ENCODE assay signal across 8 cellular contexts in the genomic region with DNA sequence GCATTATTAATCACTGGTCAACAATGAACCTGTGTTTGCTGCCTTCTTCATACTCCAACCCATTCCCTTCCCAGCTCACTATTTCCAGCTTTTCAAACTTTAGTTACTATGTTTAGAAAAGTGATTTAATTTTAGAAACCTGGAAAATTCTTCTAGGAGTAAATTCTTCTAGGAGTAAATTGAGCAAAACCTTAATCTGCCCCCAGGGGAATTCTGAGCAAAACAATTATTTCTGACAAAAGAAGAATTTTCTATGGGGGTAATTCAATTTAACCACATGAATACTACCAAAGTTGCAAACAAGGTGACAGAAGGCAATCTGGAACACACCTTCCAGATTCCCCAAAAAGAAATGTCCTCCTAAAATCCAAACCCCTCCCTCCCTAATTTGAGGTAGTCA. TPM values are rescaled to one million over a fixed set of nuclear protein-coding genes. Genes with fewer than 3 reads are reported as not detected.
DNase-seq lines count a peak whose midpoint lies in the region; ATAC-seq and TF ChIP-seq lines count a peak whose summit lies in the region.

No MANE protein-coding gene starts in this region.

- H3K4me1 Mint-ChIP-seq in activated naive CD8-positive, alpha-beta T cell treated with anti-CD3 and anti-CD28 coated beads, Interleukin-2, amount 50 U/mL, for 24 hours = peaks cover 33% of the 10 kb centered on the region
- H3K4me1 Mint-ChIP-seq in immature natural killer cell = peaks cover 25 to 50% of the 10 kb centered on the region in 2 donors

- no peaks in the 10 kb centered on the region for H3K9me2 ChIP-seq in SK-N-SH

- H3K27me3 Mint-ChIP-seq in activated naive CD8-positive, alpha-beta T cell treated with anti-CD3 and anti-CD28 coated beads, Interleukin-2, amount 50 U/mL, for 24 hours = no peaks in the 10 kb centered on the region
- H3K27me3 Mint-ChIP-seq in immature natural killer cell (ENCODE audit: low read depth in 3 of 3) = peaks cover 2 to 9% (median 8%) of the 10 kb centered on the region in 3 donors

- peaks cover 63% of the 10 kb centered on the region for H3K79me2 ChIP-seq in SK-N-SH (ENCODE audit: insufficient read depth)

- no peak overlapping the region for H3K27ac Mint-ChIP-seq in activated naive CD8-positive, alpha-beta T cell treated with anti-CD3 and anti-CD28 coated beads, Interleukin-2, amount 50 U/mL, for 24 hours
- H3K27ac Mint-ChIP-seq in immature natural killer cell = peak overlapping the region in 3 of 6 donors; percentile 48 to 57 (median 55)

- H3K9me3 ChIP-seq in SK-N-SH = no peaks in the 10 kb centered on the region
- H3K9me3 ChIP-seq in subcutaneous abdominal adipose tissue (ENCODE audit: control insufficient read depth in 5 of 5, low read length in 5 of 5) = no peaks in the 10 kb centered on the region

- peaks cover 58% of the 10 kb centered on the region for H4K20me1 ChIP-seq in SK-N-SH (ENCODE audit: insufficient read depth)

- CTCF ChIA-PET in SK-N-SH (lab: Yijun Ruan, JAX) = interaction anchor here (1.0 to 11.6 kb wide), 3 partner anchors 18 to 72 kb away, joined by 3 to 96 read pairs (median 16); no protein-coding TSS in a partner anchor

- ATAC-seq in SK-N-SH treated with all-trans-retinoic acid at 6 μM for 48 hours (no peak), HG03108 (IDR thresholded peaks at IDR 0.05; ENCODE audit: unreplicated experiment) (no peak)
- ATAC-seq in activated naive CD8-positive, alpha-beta T cell treated with anti-CD3 and anti-CD28 coated beads, Interleukin-2, amount 50 U/mL, for 24 hours = no peak

- no peaks in the 10 kb centered on the region for H3K27me3 ChIP-seq in SK-N-SH (ENCODE audit: insufficient read depth)
- H3K27me3 ChIP-seq in subcutaneous abdominal adipose tissue (ENCODE audit: control insufficient read depth in 5 of 5, insufficient read depth in 4 of 5, low read length in 5 of 5) = no peaks in the 10 kb centered on the region

- no peak overlapping the region for H2AFZ ChIP-seq in SK-N-SH (ENCODE audit: low read depth)

- no peak for DNase-seq in SK-N-SH
- no peak for DNase-seq in activated naive CD8-positive, alpha-beta T cell treated with anti-CD3 and anti-CD28 coated beads, Interleukin-2, amount 50 U/mL, for 24 hours
- no peak for DNase-seq in immature natural killer cell
- DNase-seq in epidermal melanocyte (ENCODE audit: insufficient read length, low spot score) = no peak
- no peak for DNase-seq in amygdala (lab: John Stamatoyannopoulos, UW)

- TF ChIP-seq RAD21 in SK-N-SH (IDR thresholded peaks at IDR 0.05; ENCODE audit: low read length) = no peak

- peak overlapping the region; percentile 71 to 96 for H3K4me3 ChIP-seq in SK-N-SH (ENCODE audit: low read depth in 2 of 2, low read length in 1 of 2)
- peak overlapping the region; percentile 66 to 92 (median 89) for H3K4me3 ChIP-seq in subcutaneous abdominal adipose tissue (ENCODE audit: low read depth in 1 of 5, low read length in 5 of 5)

- TF ChIP-seq EP300 in SK-N-SH (IDR thresholded peaks at IDR 0.05; ENCODE audit: borderline replicate concordance in 1 of 2, low read depth in 1 of 2, low read length in 1 of 2) = no peak

- peaks cover 11% of the 10 kb centered on the region for H3F3A ChIP-seq in SK-N-SH (replicated peaks; ENCODE audit: insufficient read depth)

- H3K27ac ChIP-seq in SK-N-SH (ENCODE audit: low read depth in 2 of 2, low read length in 1 of 2) (peak overlapping the region; percentile 80 to 81; a peak in 3 of 4 replicates), subcutaneous abdominal adipose tissue (ENCODE audit: low read depth, low read length) (peak overlapping the region; percentile 85)

- H3K36me3 ChIP-seq in SK-N-SH (replicated peaks in 1 of 2; ENCODE audit: control insufficient read depth in 1 of 2, insufficient read depth in 2 of 2, low read length in 1 of 2) = no peaks in the 10 kb centered on the region
- H3K36me3 ChIP-seq in subcutaneous abdominal adipose tissue (ENCODE audit: control insufficient read depth in 5 of 5, insufficient read depth in 5 of 5, low read length in 5 of 5) = no peaks in the 10 kb centered on the region

- peaks cover 10 to 16% of the 10 kb centered on the region in 2 experiments for H3K4me1 ChIP-seq in SK-N-SH (ENCODE audit: control insufficient read depth in 1 of 2, insufficient read depth in 2 of 2, low read depth in 1 of 2, low read length in 1 of 2)
- H3K4me1 ChIP-seq in subcutaneous abdominal adipose tissue (ENCODE audit: control insufficient read depth in 5 of 5, insufficient read depth in 5 of 5, low read length in 5 of 5) = peaks cover 10 to 56% (median 42%) of the 10 kb centered on the region in 5 donors

- H3K9ac ChIP-seq in SK-N-SH = peak overlapping the region; percentile 77; the same call in 1 of the 2 replicates
- peak overlapping the region in 3 of 5 donors; percentile 70 to 83 (median 76) for H3K9ac ChIP-seq in subcutaneous abdominal adipose tissue (ENCODE audit: low read length in 5 of 5)

- no peaks in the 10 kb centered on the region for H3K36me3 Mint-ChIP-seq in activated naive CD8-positive, alpha-beta T cell treated with anti-CD3 and anti-CD28 coated beads, Interleukin-2, amount 50 U/mL, for 24 hours (ENCODE audit: low read depth)
- H3K36me3 Mint-ChIP-seq in immature natural killer cell = peaks cover 0 to 6% (median 0%) of the 10 kb centered on the region in 3 donors

- peak overlapping the region; percentile 74 for H3K4me3 Mint-ChIP-seq in activated naive CD8-positive, alpha-beta T cell treated with anti-CD3 and anti-CD28 coated beads, Interleukin-2, amount 50 U/mL, for 24 hours
- peak overlapping the region; percentile 77 to 97 (median 86) for H3K4me3 Mint-ChIP-seq in immature natural killer cell

- H3K4me2 ChIP-seq in SK-N-SH = peak overlapping the region; percentile 89

- H3K9me3 Mint-ChIP-seq in activated naive CD8-positive, alpha-beta T cell treated with anti-CD3 and anti-CD28 coated beads, Interleukin-2, amount 50 U/mL, for 24 hours = no peaks in the 10 kb centered on the region
- no peaks in the 10 kb centered on the region for H3K9me3 Mint-ChIP-seq in immature natural killer cell

- no peak; the same call in 1 of the 2 replicates for TF ChIP-seq CTCF in SK-N-SH (IDR thresholded peaks at IDR 0.05)

- POLR2A ChIA-PET in SK-N-SH (lab: Yijun Ruan, JAX) = interaction anchor here (1.2 kb wide), 1 partner anchor 11 kb away, joined by 3 read pairs; no protein-coding TSS in a partner anchor

TF ChIP-seq in SK-N-SH, 30 proteins besides CTCF, POLR2A, EP300 and RAD21:
- no peak for TF ChIP-seq SIN3A (IDR thresholded peaks at IDR 0.05; ENCODE audit: borderline replicate concordance, low read depth, low read length)
- TF ChIP-seq NFIC (IDR thresholded peaks at IDR 0.05; ENCODE audit: borderline replicate concordance) = no peak
- TF ChIP-seq USF2 (IDR thresholded peaks at IDR 0.05; ENCODE audit: borderline replicate concordance, low read depth, low read length) = no peak
- TF ChIP-seq JUND (IDR thresholded peaks at IDR 0.05) = no peak
- TF ChIP-seq POLR2AphosphoS5 (IDR thresholded peaks at IDR 0.05; ENCODE audit: low read depth, low read length) = no peak
- no peak for TF ChIP-seq SMC3 (IDR thresholded peaks at IDR 0.05; ENCODE audit: low read depth, low read length)
- no peak for TF ChIP-seq RCOR1 (IDR thresholded peaks at IDR 0.05; ENCODE audit: low read length)
- TF ChIP-seq MXI1 (IDR thresholded peaks at IDR 0.05; ENCODE audit: low read depth, low read length) = no peak

TF ChIP-seq in SK-N-SH treated with all-trans-retinoic acid at 6 μM for 48 hours, 23 proteins besides CTCF, POLR2A, EP300 and RAD21 (continues in another document):
- TF ChIP-seq RARB (CRISPR knock-in tag; IDR thresholded peaks at IDR 0.05) (no peak), CREB5 (CRISPR knock-in tag; IDR thresholded peaks at IDR 0.05; ENCODE audit: low read depth) (no peak), ZC3H10 (CRISPR knock-in tag; IDR thresholded peaks at IDR 0.05) (no peak), PATZ1 (CRISPR knock-in tag; IDR thresholded peaks at IDR 0.05; ENCODE audit: borderline replicate concordance) (no peak), ISL1 (CRISPR knock-in tag; IDR thresholded peaks at IDR 0.05) (no peak), ARNTL (CRISPR knock-in tag; IDR thresholded peaks at IDR 0.05; ENCODE audit: borderline replicate concordance, low read depth) (no peak), TOX (CRISPR knock-in tag; IDR thresholded peaks at IDR 0.05; ENCODE audit: borderline replicate concordance) (no peak), BACH2 (CRISPR knock-in tag; IDR thresholded peaks at IDR 0.05; ENCODE audit: borderline replicate concordance) (no peak), SNAI2 (CRISPR knock-in tag; IDR thresholded peaks at IDR 0.05) (no peak)

RNA-seq across cellular contexts. Expression of gene LUZP1, which starts 1.8 kb away (rescaled TPM):
- polyA plus RNA-seq in SK-N-SH (2012; rRNA removed) (8.9 and 12.5 TPM in 2 replicates), immature natural killer cell (10 to 100 TPM in 2 of 3 donors, 1 to 10 TPM in 1; 9.8 to 35.5 (median 13.8) TPM)
- polyA plus RNA-seq in SK-N-SH (2012; cell fraction: cytosol; rRNA removed) = 7.7 and 8.8 TPM in 2 replicates
- 9.3 and 16.6 TPM in 2 replicates for polyA plus RNA-seq in SK-N-SH (2012; cell fraction: nucleus; rRNA removed)

RNA-seq across cellular contexts. Expression of gene HTR1D, which starts 50.4 kb away (rescaled TPM):
- polyA plus RNA-seq in SK-N-SH (2012; rRNA removed) (0.29 and 0.39 TPM in 2 replicates), immature natural killer cell (not detected)
- polyA plus RNA-seq in SK-N-SH (2012; cell fraction: cytosol; rRNA removed) = 0.29 and 0.31 TPM in 2 replicates
- polyA plus RNA-seq in SK-N-SH (2012; cell fraction: nucleus; rRNA removed) = 0.27 and 0.36 TPM in 2 replicates
